ENCODE assay signal across 11 cellular contexts in genomic region chr1:10800778-10801177, GRCh38.
"Had no signal": no experiment of that assay in that cellular context is flagged by ENCODE, and none has a peak within 500 bp of the region (broad histone marks: within the 10 kb centered on the region; RNA-seq: fewer than 3 reads in every experiment).

No MANE protein-coding gene starts in this region.

- DNase-seq: GM23248, GOT3, H7, H9, HCEC 1CT, HFFc6 had no signal

- H3K36me3 ChIP-seq: HAP-1 had no signal

- FAIRE-seq: H1, H54 had no signal

- H3K9ac ChIP-seq: GM23248 had no signal

- H3K4me3 ChIP-seq: GM23248, GM23338, HAP-1 had no signal

- H3K27ac Mint-ChIP-seq: GM23338, H9, HFFc6 had no signal

- H3K4me3 Mint-ChIP-seq: GM23338, H9, HFFc6 had no signal

- H2AFZ ChIP-seq: GM23248, GM23338 had no signal

- ATAC-seq: GM23338, HCT116 had no signal

- H3K4me2 ChIP-seq: GM23338 had no signal

- H3K27ac ChIP-seq: GM23248 had no signal

- H3K9me3 Mint-ChIP-seq: GM23338, H9, HFFc6 had no signal

- H3K9me3 ChIP-seq: HAP-1 had no signal
